Comparison of ENCODE assay signal across 10 cellular contexts in genomic region chr18:2573408-2573807, GRCh38. TPM values are rescaled to one million over a fixed set of nuclear protein-coding genes. Genes with fewer than 3 reads are reported as not detected.
A peak's percentile ranks its signal among the peaks of the same experiment; 100 is the strongest.
DNase-seq lines count a peak whose midpoint lies in the region; ATAC-seq and TF ChIP-seq lines count a peak whose summit lies in the region.
"Had no signal": no experiment of that assay in that cellular context is flagged by ENCODE, and none has a peak within 500 bp of the region (broad histone marks: within the 10 kb centered on the region; RNA-seq: fewer than 3 reads in every experiment).

No MANE protein-coding gene starts in this region.

- ATAC-seq in GM18909 (IDR thresholded peaks at IDR 0.05; ENCODE audit: poor library complexity, unreplicated experiment) = no peak
- no peak for ATAC-seq in upper lobe of right lung
- ATAC-seq: left colon had no signal

- no peak overlapping the region for H2AFZ ChIP-seq in Loucy (ENCODE audit: low read length)

- no peaks in the 10 kb centered on the region for H3K9me3 Mint-ChIP-seq in T-helper 1 cell treated with Interleukin-12 subunit alpha and Interleukin-12 subunit beta and Interleukin-4 antibody, amounts not matched to agents 30 μg/mL and 1 μg/mL, for 36 hours

- peak overlapping the region; percentile 99 for H3K4me3 Mint-ChIP-seq in T-helper 1 cell treated with Interleukin-12 subunit alpha and Interleukin-12 subunit beta and Interleukin-4 antibody, amounts not matched to agents 30 μg/mL and 1 μg/mL, for 36 hours

- H3K4me3 ChIP-seq in Loucy (ENCODE audit: low read length, poor library complexity, severe bottlenecking) (peak overlapping the region; percentile 84), brain microvascular endothelial cell (ENCODE audit: low read depth, low read length) (peak overlapping the region; percentile 87), neutrophil (ENCODE audit: low read depth in 1 of 2, low read length in 1 of 2) (no peak overlapping the region), upper lobe of right lung (no peak overlapping the region)

- H3K79me2 ChIP-seq in Loucy (ENCODE audit: insufficient read depth, low read length) = peaks cover 94% of the 10 kb centered on the region

- peaks cover 9% of the 10 kb centered on the region; the same call in 1 of the 2 replicates for H3F3A ChIP-seq in Loucy (ENCODE audit: low read depth)

- DNase-seq in T-helper 1 cell (no peak), brain microvascular endothelial cell (no peak), GF-D8 (lab: John Stamatoyannopoulos, UW) (no peak), upper lobe of right lung (no peak)
- DNase-seq: left colon, NCI-H1436 treated with DMSO at 0.1 percent for 48 hours had no signal

- peaks cover 49% of the 10 kb centered on the region for H3K4me1 Mint-ChIP-seq in T-helper 1 cell treated with Interleukin-12 subunit alpha and Interleukin-12 subunit beta and Interleukin-4 antibody, amounts not matched to agents 30 μg/mL and 1 μg/mL, for 36 hours (ENCODE audit: low read depth)

- peaks cover 30% of the 10 kb centered on the region for H4K20me1 ChIP-seq in Loucy (ENCODE audit: insufficient read depth, low read length, poor library complexity, severe bottlenecking)

- peak overlapping the region; percentile 84 for H3K4me2 ChIP-seq in Loucy (ENCODE audit: low read depth, low read length, poor library complexity, severe bottlenecking)

- in situ Hi-C loops in brain microvascular endothelial cell (cut with HindIII; ENCODE audit: low pct_ligation_motif_present, low sequenced_read_pairs) = no loop called here

- intact Hi-C loops in upper lobe of right lung (cut with DNase I) = no loop called here

- H3K27me3 ChIP-seq in Loucy (ENCODE audit: insufficient read depth, low read length, poor library complexity, severe bottlenecking) (no peaks in the 10 kb centered on the region), brain microvascular endothelial cell (replicated peaks) (no peaks in the 10 kb centered on the region), neutrophil (no peaks in the 10 kb centered on the region), upper lobe of right lung (no peaks in the 10 kb centered on the region)

- H3K9me2 ChIP-seq in Loucy (replicated peaks; ENCODE audit: low read depth, low read length) = no peaks in the 10 kb centered on the region

- H3K9ac ChIP-seq in Loucy (ENCODE audit: low read depth, low read length, poor library complexity, severe bottlenecking) = peak overlapping the region; percentile 94

- H3K4me1 ChIP-seq in Loucy (ENCODE audit: insufficient read depth, low read length, poor library complexity, severe bottlenecking) = peaks cover 74% of the 10 kb centered on the region
- H3K4me1 ChIP-seq in neutrophil (ENCODE audit: control insufficient read depth in 1 of 2, insufficient read depth in 1 of 2, low read depth in 1 of 2, low read length in 1 of 2) = peaks cover 31 to 41% of the 10 kb centered on the region in 2 experiments
- H3K4me1 ChIP-seq in upper lobe of right lung = peaks cover 15% of the 10 kb centered on the region

- H3K27ac ChIP-seq in brain microvascular endothelial cell = no peak overlapping the region
- peak overlapping the region; percentile 26 for H3K27ac ChIP-seq in neutrophil
- H3K27ac ChIP-seq in upper lobe of right lung = no peak overlapping the region

- no peaks in the 10 kb centered on the region for H3K27me3 Mint-ChIP-seq in T-helper 1 cell treated with Interleukin-12 subunit alpha and Interleukin-12 subunit beta and Interleukin-4 antibody, amounts not matched to agents 30 μg/mL and 1 μg/mL, for 36 hours (ENCODE audit: low read depth)

- TF ChIP-seq CTCF in Loucy (conservative IDR thresholded peaks at IDR 0.05; ENCODE audit: low read length) (no peak), brain microvascular endothelial cell (IDR thresholded peaks at IDR 0.05; ENCODE audit: low read depth, low read length, missing control alignments) (no peak), neutrophil (IDR thresholded peaks at IDR 0.05) (no peak), upper lobe of right lung (IDR thresholded peaks at IDR 0.05) (no peak)

- H3K36me3 ChIP-seq in Loucy (ENCODE audit: insufficient read depth, low read length) (peaks cover 33% of the 10 kb centered on the region), brain microvascular endothelial cell (replicated peaks) (no peaks in the 10 kb centered on the region), neutrophil (no peaks in the 10 kb centered on the region), upper lobe of right lung (no peaks in the 10 kb centered on the region)

- H3K27ac Mint-ChIP-seq in T-helper 1 cell treated with Interleukin-12 subunit alpha and Interleukin-12 subunit beta and Interleukin-4 antibody, amounts not matched to agents 30 μg/mL and 1 μg/mL, for 36 hours = peak overlapping the region; percentile 98

- H3K9me3 ChIP-seq in Loucy (ENCODE audit: insufficient read depth, low read depth, low read length) (no peaks in the 10 kb centered on the region), neutrophil (no peaks in the 10 kb centered on the region), upper lobe of right lung (no peaks in the 10 kb centered on the region)

- peaks cover 29% of the 10 kb centered on the region for H3K36me3 Mint-ChIP-seq in T-helper 1 cell treated with Interleukin-12 subunit alpha and Interleukin-12 subunit beta and Interleukin-4 antibody, amounts not matched to agents 30 μg/mL and 1 μg/mL, for 36 hours (ENCODE audit: low read depth)

RNA-seq across cellular contexts. Expression of gene NDC80, which starts 2.1 kb away (rescaled TPM):
- 0.69 TPM for total RNA-seq in upper lobe of right lung

RNA-seq across cellular contexts. Expression of gene METTL4, which starts 2.1 kb away (rescaled TPM):
- 11.1 TPM for total RNA-seq in upper lobe of right lung

Comparison
In these comparisons a context has a peak if more than half of its experiments do, and no peak if none do; other contexts are left out.
1. H3K4me3 ChIP-seq: peak in Loucy (single experiment) and brain microvascular endothelial cell (single experiment); none in neutrophil (0 of 2) and upper lobe of right lung (single experiment).